Comparison of ENCODE assay signal across 9 cellular contexts in genomic region chr9:137441289-137441934, GRCh38. TPM values are rescaled to one million over a fixed set of nuclear protein-coding genes. Genes with fewer than 3 reads are reported as not detected.
A peak's percentile ranks its signal among the peaks of the same experiment; 100 is the strongest.
DNase-seq lines count a peak whose midpoint lies in the region; ATAC-seq, FAIRE-seq and TF ChIP-seq lines count a peak whose summit lies in the region.
"Had no signal": no experiment of that assay in that cellular context is flagged by ENCODE, and none has a peak within 500 bp of the region (broad histone marks: within the 10 kb centered on the region; RNA-seq: fewer than 3 reads in every experiment).

A gene with protein sequence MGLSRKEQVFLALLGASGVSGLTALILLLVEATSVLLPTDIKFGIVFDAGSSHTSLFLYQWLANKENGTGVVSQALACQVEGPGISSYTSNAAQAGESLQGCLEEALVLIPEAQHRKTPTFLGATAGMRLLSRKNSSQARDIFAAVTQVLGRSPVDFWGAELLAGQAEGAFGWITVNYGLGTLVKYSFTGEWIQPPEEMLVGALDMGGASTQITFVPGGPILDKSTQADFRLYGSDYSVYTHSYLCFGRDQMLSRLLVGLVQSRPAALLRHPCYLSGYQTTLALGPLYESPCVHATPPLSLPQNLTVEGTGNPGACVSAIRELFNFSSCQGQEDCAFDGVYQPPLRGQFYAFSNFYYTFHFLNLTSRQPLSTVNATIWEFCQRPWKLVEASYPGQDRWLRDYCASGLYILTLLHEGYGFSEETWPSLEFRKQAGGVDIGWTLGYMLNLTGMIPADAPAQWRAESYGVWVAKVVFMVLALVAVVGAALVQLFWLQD (minus strand): TSS chr9:137441357. CDS start chr9:137438285, 3,072 bp downstream.

- no peaks in the 10 kb centered on the region for H3K36me3 Mint-ChIP-seq in activated naive CD8-positive, alpha-beta T cell

- peak; percentile 16 for ATAC-seq in stimulated activated naive CD8-positive, alpha-beta T cell treated with anti-CD3 and anti-CD28 coated beads, Interleukin-15, amount 100 ng/mL, for 72 hours

- H3K4me1 Mint-ChIP-seq in activated naive CD8-positive, alpha-beta T cell (ENCODE audit: low read depth): peaks cover 10% of the 10 kb centered on the region
- peaks cover 26% of the 10 kb centered on the region for H3K4me1 Mint-ChIP-seq in stimulated activated naive CD8-positive, alpha-beta T cell treated with anti-CD3 and anti-CD28 coated beads, Interleukin-15, amount 100 ng/mL, for 72 hours

- H3K4me1 ChIP-seq in uterus: no peaks in the 10 kb centered on the region

- TF ChIP-seq POLR2A in uterus (IDR thresholded peaks at IDR 0.05): no peak

- intact Hi-C loops in uterus (cut with DNase I; ENCODE audit: low total_unique reads): no loop called here

- peak within 1 kb of the TSS; percentile 73 for H3K4me3 Mint-ChIP-seq in activated naive CD8-positive, alpha-beta T cell
- peak within 1 kb of the TSS; percentile 68 to 79 for H3K4me3 Mint-ChIP-seq in stimulated activated naive CD8-positive, alpha-beta T cell treated with anti-CD3 and anti-CD28 coated beads, Interleukin-15, amount 100 ng/mL, for 72 hours

- H3K27ac ChIP-seq in uterus: no peak within 1 kb of the TSS

- no peaks in the 10 kb centered on the region for H3K36me3 ChIP-seq in MG63
- H3K36me3 ChIP-seq in uterus: no peaks in the 10 kb centered on the region

- H3K9me3 Mint-ChIP-seq in activated naive CD8-positive, alpha-beta T cell (ENCODE audit: low read depth): no peaks in the 10 kb centered on the region
- no peaks in the 10 kb centered on the region for H3K9me3 Mint-ChIP-seq in stimulated activated naive CD8-positive, alpha-beta T cell treated with anti-CD3 and anti-CD28 coated beads, Interleukin-15, amount 100 ng/mL, for 72 hours

- peak within 1 kb of the TSS; percentile 44 for H3K4me3 ChIP-seq in MG63
- peak within 1 kb of the TSS; percentile 58 for H3K4me3 ChIP-seq in iPS-18c (ENCODE audit: insufficient read depth, low read depth, low read length)
- H3K4me3 ChIP-seq in uterus: no peak within 1 kb of the TSS

- H3K27me3 Mint-ChIP-seq in activated naive CD8-positive, alpha-beta T cell: peaks cover 6% of the 10 kb centered on the region
- H3K27me3 Mint-ChIP-seq in stimulated activated naive CD8-positive, alpha-beta T cell treated with anti-CD3 and anti-CD28 coated beads, Interleukin-15, amount 100 ng/mL, for 72 hours: peaks cover 36% of the 10 kb centered on the region

- H3K9me3 ChIP-seq in MG63 (no peaks in the 10 kb centered on the region), iPS-18c (ENCODE audit: control insufficient read depth, insufficient read depth, low read length) (no peaks in the 10 kb centered on the region), uterus (no peaks in the 10 kb centered on the region)

- H3K27ac Mint-ChIP-seq in activated naive CD8-positive, alpha-beta T cell: no peak within 1 kb of the TSS
- no peak within 1 kb of the TSS for H3K27ac Mint-ChIP-seq in stimulated activated naive CD8-positive, alpha-beta T cell treated with anti-CD3 and anti-CD28 coated beads, Interleukin-15, amount 100 ng/mL, for 72 hours

- FAIRE-seq in D721Med (lab: Jason Lieb, UNC): no peak

- DNase-seq in D721Med (ENCODE audit: insufficient read length, low spot score) (peak; percentile 81), MG63 (peak; percentile 49), uterus (no peak), anterior cingulate cortex (lab: John Stamatoyannopoulos, UW) (no peak)
- DNase-seq in stimulated activated naive CD8-positive, alpha-beta T cell treated with anti-CD3 and anti-CD28 coated beads, Interleukin-15, amount 100 ng/mL, for 72 hours: no peak
- no peak for DNase-seq in NK-92 treated with Interleukin-12 subunit alpha and Interleukin-12 subunit beta, amount 100 ng/mL, for 24 hours (lab: John Stamatoyannopoulos, UW)

- H3K27me3 ChIP-seq in MG63 (no peaks in the 10 kb centered on the region), uterus (peaks cover 0 to 5% of the 10 kb centered on the region in 2 donors)

- TF ChIP-seq CTCF in D721Med (IDR thresholded peaks at IDR 0.05; ENCODE audit: insufficient read depth, missing control alignments): no peak
- no peak for TF ChIP-seq CTCF in uterus (IDR thresholded peaks at IDR 0.05)

RNA-seq across cellular contexts. Expression of the gene that starts here (rescaled TPM):
- not detected in 2 replicates for total RNA-seq in MG63 (2014; rRNA removed; shearing (Covaris generic); ENCODE audit: low replicate concordance)
- under 1 TPM in 1 of 4 donors, not detected in 3; 0.21 TPM for total RNA-seq in uterus
- total RNA-seq: lower leg skin had no signal

Comparison
In these comparisons a context has a peak if more than half of its experiments do, and no peak if none do; other contexts are left out.
1. Peak in DNase-seq and H3K4me3 ChIP-seq in MG63; RNA of the gene not detected or under 1 TPM.